In genomic region chr17:58338454-58338841, GRCh38 we compare ENCODE assay signal across 1 cellular context.
TF ChIP-seq lines count a peak whose summit lies in the region.

No MANE protein-coding gene starts in this region.

TF ChIP-seq in liver, 16 proteins besides CTCF, POLR2A, EP300 and RAD21 (continued from another document):
- TF ChIP-seq EGR1 (IDR thresholded peaks at IDR 0.05; ENCODE audit: low read depth in 2 of 2) (no peak), HNF4G (IDR thresholded peaks at IDR 0.05) (no peak), MAX (IDR thresholded peaks at IDR 0.05) (no peak), NR2F2 (IDR thresholded peaks at IDR 0.05) (no peak), ZBTB33 (IDR thresholded peaks at IDR 0.05) (no peak), JUND (IDR thresholded peaks at IDR 0.05) (no peak)
TF ChIP-seq in liver: peak in this region for 0.
